25 cellular contexts compared by ENCODE assay signal in the genomic region with DNA sequence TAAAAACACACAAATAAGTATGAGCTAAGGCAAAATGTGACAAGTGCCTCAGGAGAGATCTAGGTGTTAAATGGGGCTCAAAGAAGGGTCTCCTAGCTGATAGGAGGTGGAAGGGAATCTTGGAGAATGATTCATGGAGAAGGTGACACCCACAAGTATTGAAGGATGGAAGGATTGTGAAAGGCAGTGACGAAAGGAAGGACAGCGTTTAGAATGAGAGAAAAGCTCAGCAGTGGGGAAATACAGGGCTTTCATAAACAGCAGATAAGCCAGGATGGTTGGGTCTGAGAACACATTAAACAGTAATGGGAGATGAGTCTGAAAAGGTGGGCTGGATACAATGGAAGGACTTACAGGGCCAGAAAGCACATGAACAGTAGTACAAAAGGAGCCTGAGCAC. TPM values are rescaled to one million over a fixed set of nuclear protein-coding genes. Genes with fewer than 3 reads are reported as not detected.
DNase-seq lines count a peak whose midpoint lies in the region; ATAC-seq and TF ChIP-seq lines count a peak whose summit lies in the region.
"Had no signal": no experiment of that assay in that cellular context is flagged by ENCODE, and none has a peak within 500 bp of the region (broad histone marks: within the 10 kb centered on the region; RNA-seq: fewer than 3 reads in every experiment).

No MANE protein-coding gene starts in this region.

- H3K4me2 ChIP-seq in DND-41 (ENCODE audit: insufficient read depth, low read length) (no peak overlapping the region), smooth muscle cell (no peak overlapping the region)
- H3K4me2 ChIP-seq: BLaER1 treated with 17β-estradiol and CSF1 and Interleukin-3, amounts not matched to agents 10 nM and 100 nM had no signal

- H3F3A ChIP-seq in smooth muscle cell (ENCODE audit: low read depth) = peaks cover 4% of the 10 kb centered on the region

- H3K9me3 ChIP-seq in DND-41 (ENCODE audit: insufficient read depth, low read length, severe bottlenecking) (no peaks in the 10 kb centered on the region), T-helper 17 cell (ENCODE audit: control insufficient read depth, low read length, poor library complexity, severe bottlenecking) (no peaks in the 10 kb centered on the region), smooth muscle cell (replicated peaks; ENCODE audit: low read depth) (no peaks in the 10 kb centered on the region)
- H3K9me3 ChIP-seq: BLaER1 treated with 17β-estradiol and CSF1 and Interleukin-3, amounts not matched to agents 10 nM and 100 nM; prostate gland; right lobe of liver; tibial nerve had no signal

- H3K36me3 Mint-ChIP-seq in T-helper 17 cell (ENCODE audit: low read depth) = peaks cover 8% of the 10 kb centered on the region

- peak overlapping the region; percentile 62 for H3K27ac Mint-ChIP-seq in T-helper 17 cell
- H3K27ac Mint-ChIP-seq: activated naive CD8-positive, alpha-beta T cell treated with anti-CD3 and anti-CD28 coated beads, Interleukin-2, amount 10 ng/mL, durations not matched to agents 7 days and 5 days; stimulated activated naive CD8-positive, alpha-beta T cell treated with anti-CD3 and anti-CD28 coated beads, Interleukin-15, amount 100 ng/mL, for 72 hours had no signal

- H3K36me3 ChIP-seq in DND-41 (ENCODE audit: insufficient read depth, low read length) = no peaks in the 10 kb centered on the region
- H3K36me3 ChIP-seq in smooth muscle cell (ENCODE audit: low read depth) = peaks cover 35% of the 10 kb centered on the region
- H3K36me3 ChIP-seq: prostate gland had no signal

- H3K9ac ChIP-seq in DND-41 (ENCODE audit: low read depth, low read length) = no peak overlapping the region
- no peak overlapping the region for H3K9ac ChIP-seq in smooth muscle cell (ENCODE audit: low read depth)
- H3K9ac ChIP-seq: BLaER1 treated with 17β-estradiol and CSF1 and Interleukin-3, amounts not matched to agents 10 nM and 100 nM had no signal

- H3K27me3 ChIP-seq in DND-41 (ENCODE audit: insufficient read depth, low read length, poor library complexity) = peaks cover 13% of the 10 kb centered on the region
- H3K27me3 ChIP-seq in smooth muscle cell (ENCODE audit: low read depth) = no peaks in the 10 kb centered on the region
- H3K27me3 ChIP-seq: BLaER1 treated with 17β-estradiol and CSF1 and Interleukin-3, amounts not matched to agents 10 nM and 100 nM; right lobe of liver; tibial nerve had no signal

- H3K27ac ChIP-seq in DND-41 (ENCODE audit: low read length) (no peak overlapping the region), epithelial cell of prostate (peak overlapping the region; percentile 43), smooth muscle cell (ENCODE audit: low read depth) (peak overlapping the region; percentile 30)
- H3K27ac ChIP-seq: BLaER1 treated with 17β-estradiol and CSF1 and Interleukin-3, amounts not matched to agents 10 nM and 100 nM; prostate gland; right lobe of liver; tibial nerve had no signal

- 66% methylated on average over 2 of the region's 2 CpGs for WGBS in smooth muscle cell (ENCODE audit: low lambda C conversion rate)

- TF ChIP-seq CTCF in DND-41 (IDR thresholded peaks at IDR 0.05; ENCODE audit: borderline replicate concordance, extremely low read depth, low read length, poor library complexity, severe bottlenecking) = no peak
- no peak for TF ChIP-seq CTCF in smooth muscle cell (IDR thresholded peaks at IDR 0.05; ENCODE audit: borderline replicate concordance, insufficient read depth, poor library complexity, severe bottlenecking)

- no peaks in the 10 kb centered on the region for H3K4me1 ChIP-seq in DND-41 (ENCODE audit: insufficient read depth, low read length)
- H3K4me1 ChIP-seq in smooth muscle cell (ENCODE audit: low read depth) = peaks cover 7% of the 10 kb centered on the region
- H3K4me1 ChIP-seq: prostate gland had no signal

- H3K27me3 Mint-ChIP-seq in T-helper 17 cell = no peaks in the 10 kb centered on the region
- H3K27me3 Mint-ChIP-seq: activated naive CD8-positive, alpha-beta T cell treated with anti-CD3 and anti-CD28 coated beads, Interleukin-2, amount 10 ng/mL, durations not matched to agents 7 days and 5 days; central memory CD8-positive, alpha-beta T cell; stimulated activated naive CD8-positive, alpha-beta T cell treated with anti-CD3 and anti-CD28 coated beads, Interleukin-15, amount 100 ng/mL, for 72 hours had no signal

- H3K4me1 Mint-ChIP-seq in T-helper 17 cell = peaks cover 6% of the 10 kb centered on the region
- H3K4me1 Mint-ChIP-seq: activated naive CD8-positive, alpha-beta T cell treated with anti-CD3 and anti-CD28 coated beads, Interleukin-2, amount 10 ng/mL, durations not matched to agents 7 days and 5 days; central memory CD8-positive, alpha-beta T cell; stimulated activated naive CD8-positive, alpha-beta T cell treated with anti-CD3 and anti-CD28 coated beads, Interleukin-15, amount 100 ng/mL, for 72 hours had no signal

- H3K79me2 ChIP-seq in DND-41 (ENCODE audit: insufficient read depth, low read length) (no peaks in the 10 kb centered on the region), smooth muscle cell (ENCODE audit: low read depth) (peaks cover 91% of the 10 kb centered on the region)

- DNase-seq in DND-41 (no peak), T-helper 17 cell (no peak), epithelial cell of prostate (ENCODE audit: low read depth, low spot score) (no peak), smooth muscle cell (lab: John Stamatoyannopoulos, UW; ENCODE audit: unreplicated experiment) (no peak), DMS153 (lab: John Stamatoyannopoulos, UW) (no peak)
- DNase-seq in stimulated activated CD4-positive, alpha-beta T cell treated with anti-CD3 and anti-CD28 coated beads, Interleukin-2, amount 100 ng/mL, for 48 hours = no peak
- DNase-seq: activated CD4-positive, alpha-beta T cell treated with anti-CD3 and anti-CD28 coated beads, Interleukin-2, amount 50 U/mL, for 1 hour; activated gamma-delta T cell; activated naive CD8-positive, alpha-beta T cell treated with anti-CD3 and anti-CD28 coated beads, Interleukin-2, amount 10 ng/mL, durations not matched to agents 7 days and 5 days; activated T-cell treated with anti-CD3 and anti-CD28 coated beads, Interleukin-2, amount 50 U/mL, for 1 hour; COR-L47; dermis blood vessel endothelial cell; DMS79; kidney; left ventricle myocardium superior; NCI-H1092; NCI-H1694; NCI-H748 treated with DMSO at 0.1 percent for 48 hours; right lobe of liver; stimulated activated naive CD8-positive, alpha-beta T cell treated with anti-CD3 and anti-CD28 coated beads, Interleukin-15, amount 100 ng/mL, for 72 hours had no signal

- ATAC-seq in DND-41 (ENCODE audit: insufficient read depth, low read depth) (no peak), T-helper 17 cell (no peak), HG03108 (IDR thresholded peaks at IDR 0.05; ENCODE audit: unreplicated experiment) (no peak)
- ATAC-seq: left ventricle myocardium superior; right lobe of liver; stimulated activated naive CD8-positive, alpha-beta T cell treated with anti-CD3 and anti-CD28 coated beads, Interleukin-15, amount 100 ng/mL, for 72 hours had no signal

- H3K4me3 Mint-ChIP-seq in T-helper 17 cell = no peak overlapping the region
- H3K4me3 Mint-ChIP-seq: activated naive CD8-positive, alpha-beta T cell treated with anti-CD3 and anti-CD28 coated beads, Interleukin-2, amount 10 ng/mL, durations not matched to agents 7 days and 5 days; central memory CD8-positive, alpha-beta T cell; stimulated activated naive CD8-positive, alpha-beta T cell treated with anti-CD3 and anti-CD28 coated beads, Interleukin-15, amount 100 ng/mL, for 72 hours had no signal

- peak overlapping the region; percentile 0; the same call in 1 of the 2 replicates for H2AFZ ChIP-seq in DND-41 (ENCODE audit: low read depth, low read length)
- H2AFZ ChIP-seq in smooth muscle cell (ENCODE audit: low read depth) = no peak overlapping the region

- H4K20me1 ChIP-seq in DND-41 (ENCODE audit: insufficient read depth, low read length) (no peaks in the 10 kb centered on the region), smooth muscle cell (ENCODE audit: low read depth) (peaks cover 100% of the 10 kb centered on the region)

- H3K4me3 ChIP-seq in DND-41 (ENCODE audit: low read depth in 1 of 2, low read length in 2 of 2) = no peak overlapping the region
- no peak overlapping the region for H3K4me3 ChIP-seq in smooth muscle cell
- H3K4me3 ChIP-seq: BLaER1 treated with 17β-estradiol and CSF1 and Interleukin-3, amounts not matched to agents 10 nM and 100 nM; prostate gland; right lobe of liver; tibial nerve had no signal

RNA-seq across cellular contexts. Expression of a gene that starts 11.5 kb away (rescaled TPM):
- total RNA-seq in T-helper 17 cell (100 to 1,000 TPM; 103 to 108 TPM), smooth muscle cell (481 and 521 TPM in 2 replicates)
- polyA plus RNA-seq in smooth muscle cell = 586 and 597 TPM in 2 replicates
